Comparison of ENCODE assay signal across 1 cellular context in the genomic region with DNA sequence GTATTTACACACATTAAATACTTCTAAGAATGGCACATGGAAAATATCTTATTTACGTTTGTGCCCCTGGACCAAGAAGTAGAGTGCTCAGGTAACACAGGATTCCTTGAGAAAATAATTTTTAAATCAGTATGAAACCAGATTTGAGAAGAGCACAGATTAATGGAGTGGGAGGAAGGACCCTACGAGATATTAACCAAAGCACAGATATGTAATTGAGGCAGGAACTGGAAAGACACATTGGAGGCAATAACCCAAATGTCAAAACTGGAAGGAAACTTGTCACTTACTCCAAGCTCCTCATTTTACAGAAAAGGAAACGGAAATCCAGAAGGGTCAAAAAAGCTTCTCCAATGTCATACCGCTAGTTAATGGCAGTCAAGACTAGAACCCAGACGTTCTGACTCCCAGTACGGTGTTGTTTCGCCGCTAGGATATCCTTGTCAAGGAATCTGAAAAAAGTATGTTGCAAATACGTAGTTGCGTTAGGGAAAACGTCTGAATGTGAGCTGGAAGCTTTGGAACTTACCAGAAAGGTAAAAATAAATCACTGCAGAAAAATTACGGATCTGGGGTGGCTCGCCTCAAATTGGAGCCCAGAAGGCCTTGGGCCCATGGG.
TF ChIP-seq lines count a peak whose summit lies in the region.

No MANE protein-coding gene starts in this region.

TF ChIP-seq in HCT116, 20 proteins besides CTCF, POLR2A, EP300 and RAD21 (continued from another document):
- TF ChIP-seq, protein P1, sequence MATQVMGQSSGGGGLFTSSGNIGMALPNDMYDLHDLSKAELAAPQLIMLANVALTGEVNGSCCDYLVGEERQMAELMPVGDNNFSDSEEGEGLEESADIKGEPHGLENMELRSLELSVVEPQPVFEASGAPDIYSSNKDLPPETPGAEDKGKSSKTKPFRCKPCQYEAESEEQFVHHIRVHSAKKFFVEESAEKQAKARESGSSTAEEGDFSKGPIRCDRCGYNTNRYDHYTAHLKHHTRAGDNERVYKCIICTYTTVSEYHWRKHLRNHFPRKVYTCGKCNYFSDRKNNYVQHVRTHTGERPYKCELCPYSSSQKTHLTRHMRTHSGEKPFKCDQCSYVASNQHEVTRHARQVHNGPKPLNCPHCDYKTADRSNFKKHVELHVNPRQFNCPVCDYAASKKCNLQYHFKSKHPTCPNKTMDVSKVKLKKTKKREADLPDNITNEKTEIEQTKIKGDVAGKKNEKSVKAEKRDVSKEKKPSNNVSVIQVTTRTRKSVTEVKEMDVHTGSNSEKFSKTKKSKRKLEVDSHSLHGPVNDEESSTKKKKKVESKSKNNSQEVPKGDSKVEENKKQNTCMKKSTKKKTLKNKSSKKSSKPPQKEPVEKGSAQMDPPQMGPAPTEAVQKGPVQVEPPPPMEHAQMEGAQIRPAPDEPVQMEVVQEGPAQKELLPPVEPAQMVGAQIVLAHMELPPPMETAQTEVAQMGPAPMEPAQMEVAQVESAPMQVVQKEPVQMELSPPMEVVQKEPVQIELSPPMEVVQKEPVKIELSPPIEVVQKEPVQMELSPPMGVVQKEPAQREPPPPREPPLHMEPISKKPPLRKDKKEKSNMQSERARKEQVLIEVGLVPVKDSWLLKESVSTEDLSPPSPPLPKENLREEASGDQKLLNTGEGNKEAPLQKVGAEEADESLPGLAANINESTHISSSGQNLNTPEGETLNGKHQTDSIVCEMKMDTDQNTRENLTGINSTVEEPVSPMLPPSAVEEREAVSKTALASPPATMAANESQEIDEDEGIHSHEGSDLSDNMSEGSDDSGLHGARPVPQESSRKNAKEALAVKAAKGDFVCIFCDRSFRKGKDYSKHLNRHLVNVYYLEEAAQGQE (IDR thresholded peaks at IDR 0.05; ENCODE audit: low read depth): no peak
- TF ChIP-seq TCF7L2 (IDR thresholded peaks at IDR 0.05; ENCODE audit: borderline replicate concordance, extremely low read depth, insufficient read depth, insufficient read length) (no peak), CEBPB (IDR thresholded peaks at IDR 0.05; ENCODE audit: low read depth) (no peak), POLR2AphosphoS5 (IDR thresholded peaks at IDR 0.05; ENCODE audit: low read depth, low read length) (no peak), ELF1 (IDR thresholded peaks at IDR 0.05; ENCODE audit: borderline replicate concordance, low read depth) (no peak)
